Comparison of ENCODE assay signal across 29 cellular contexts in the genomic region with DNA sequence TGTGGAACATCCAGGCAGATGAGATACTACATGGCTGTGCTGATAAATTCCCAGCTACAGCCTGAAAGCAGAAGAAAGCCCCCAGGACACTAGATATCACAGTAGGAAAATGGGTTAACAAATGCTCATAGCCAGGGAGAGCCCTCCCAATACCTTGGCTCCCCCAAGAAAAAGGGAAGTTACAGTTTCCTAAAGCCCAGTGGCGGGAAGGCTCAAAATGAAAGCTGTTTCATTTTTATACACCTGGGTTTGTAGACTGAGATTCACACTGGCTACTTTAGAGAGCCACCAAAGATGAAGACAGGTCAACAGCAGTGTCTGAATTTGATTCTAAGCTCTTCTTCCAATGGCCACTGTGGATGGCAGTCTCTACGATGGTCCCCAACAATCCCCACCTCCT. TPM values are rescaled to one million over a fixed set of nuclear protein-coding genes. Genes with fewer than 3 reads are reported as not detected.
"Had no signal": no experiment of that assay in that cellular context is flagged by ENCODE, and none has a peak within 500 bp of the region (broad histone marks: within the 10 kb centered on the region; RNA-seq: fewer than 3 reads in every experiment).

No MANE protein-coding gene starts in this region.

- H3K4me2 ChIP-seq: SK-N-SH had no signal

- DNase-seq: activated CD4-positive, alpha-beta T cell treated with anti-CD3 and anti-CD28 coated beads, Interleukin-2, amount 10 ng/mL, durations not matched to agents 24 days and 14 days; activated CD4-positive, alpha-beta T cell treated with anti-CD3 and anti-CD28 coated beads, Interleukin-2, amount 50 U/mL, for 4 hours; activated CD8-positive, alpha-beta T cell treated with anti-CD3 and anti-CD28 coated beads for 36 hours; activated effector memory CD4-positive, alpha-beta T cell treated with anti-CD3 and anti-CD28 coated beads, Interleukin-2, amount 50 U/mL, for 16 hours; activated naive CD4-positive, alpha-beta T cell; activated naive CD4-positive, alpha-beta T cell treated with anti-CD3 and anti-CD28 coated beads, Interleukin-2, amount 50 U/mL, for 16 hours; activated naive CD8-positive, alpha-beta T cell treated with anti-CD3 and anti-CD28 coated beads for 36 hours; activated T-cell treated with anti-CD3 and anti-CD28 coated beads, Interleukin-2, amount 50 U/mL, for 1 hour; activated T-cell treated with anti-CD3 and anti-CD28 coated beads, Interleukin-2, amount 50 U/mL, for 72 hours; amniotic stem cell; NCI-H1092 treated with DMSO at 0.1 percent for 48 hours; NCI-H1417 treated with DMSO at 0.1 percent for 48 hours; NCI-H187 treated with DMSO at 0.1 percent for 48 hours; NCI-H2081 treated with DMSO at 0.1 percent for 48 hours; NCI-H226; NCI-H446 treated with DMSO at 0.1 percent for 48 hours; NCI-H524; NCI-H69; NK-92 treated with Interleukin-12 subunit alpha and Interleukin-12 subunit beta, amount 100 ng/mL, for 24 hours; OCI-M1; SHP77; SJCRH30; SK-N-SH had no signal

- H3K4me3 ChIP-seq: ascending aorta, cardiac muscle cell, SJCRH30 had no signal

- H3K27ac ChIP-seq: ascending aorta, cardiac muscle cell, SJCRH30 had no signal

- H3K27me3 ChIP-seq: ascending aorta, SJCRH30 had no signal

- H3K4me1 ChIP-seq: ascending aorta, SJCRH30 had no signal

- H3K9ac ChIP-seq: SK-N-SH had no signal

- H3K9me3 ChIP-seq: ascending aorta, SJCRH30, SK-N-SH had no signal

- H3K36me3 ChIP-seq: ascending aorta, cardiac muscle cell, SJCRH30 had no signal

- ATAC-seq: activated CD8-positive, alpha-beta T cell treated with anti-CD3 and anti-CD28 coated beads for 36 hours; activated T-cell treated with anti-CD3 and anti-CD28 coated beads, Interleukin-2, amount 50 U/mL, for 72 hours; activated T-helper 17 cell treated with anti-CD3 and anti-CD28 coated beads, Interleukin-2, amount 50 U/mL, for 72 hours had no signal

RNA-seq across cellular contexts. Expression of gene TOPAZ1, which starts 55.0 kb away (rescaled TPM):
- total RNA-seq: activated CD4-positive, alpha-beta T cell treated with anti-CD3 and anti-CD28 coated beads, Interleukin-2, amount 10 ng/mL, durations not matched to agents 24 days and 14 days; activated CD8-positive, alpha-beta memory T cell treated with anti-CD3 and anti-CD28 coated beads for 36 hours; activated CD8-positive, alpha-beta T cell treated with anti-CD3 and anti-CD28 coated beads for 36 hours; activated naive CD8-positive, alpha-beta T cell treated with anti-CD3 and anti-CD28 coated beads for 36 hours; activated T-cell treated with anti-CD3 and anti-CD28 coated beads, Interleukin-2, amount 50 U/mL, for 72 hours; activated T-helper 17 cell treated with anti-CD3 and anti-CD28 coated beads, Interleukin-2, amount 50 U/mL, for 72 hours; ascending aorta; cardiac muscle cell; chondrocyte; LHCN-M2 had no signal
- polyA plus RNA-seq: cardiac muscle cell, SK-N-SH had no signal
